Comparison of ENCODE assay signal across 8 cellular contexts in the genomic region with DNA sequence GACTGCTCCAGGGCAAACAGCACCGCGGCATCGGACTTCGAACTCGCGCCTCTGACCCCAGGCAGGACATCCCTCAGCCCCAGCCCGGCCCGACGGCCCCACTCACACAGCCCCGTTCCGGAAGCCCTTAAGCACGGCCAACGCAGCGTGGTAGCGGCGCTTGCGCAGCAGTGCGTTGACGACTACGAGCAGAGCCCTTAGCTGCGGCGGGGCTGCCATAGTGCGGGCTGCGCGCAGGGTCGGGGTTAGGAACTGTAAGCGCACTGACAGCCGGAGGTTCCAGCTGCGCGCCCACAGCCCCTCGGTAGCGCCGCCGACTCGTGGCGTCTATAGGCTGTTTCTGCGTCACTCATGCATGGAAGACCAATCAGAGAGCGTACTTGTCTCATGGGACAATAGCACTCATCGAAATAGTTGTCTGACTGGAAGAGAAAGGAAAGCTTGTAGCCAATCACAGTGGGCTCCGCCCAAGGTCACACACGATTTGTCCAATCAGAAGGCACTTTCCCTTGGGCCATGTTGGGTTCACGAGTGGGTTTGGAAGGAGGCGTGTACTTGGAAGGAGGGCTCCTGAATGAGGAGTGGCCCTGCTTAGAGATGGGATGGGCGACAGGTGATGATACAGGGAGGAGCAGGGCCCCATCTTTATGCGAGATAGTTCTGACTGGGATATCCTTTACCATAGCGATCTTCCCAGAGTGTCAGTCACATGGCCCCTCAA.
DNase-seq lines count a peak whose midpoint lies in the region; ATAC-seq, FAIRE-seq and TF ChIP-seq lines count a peak whose summit lies in the region.

A gene with protein sequence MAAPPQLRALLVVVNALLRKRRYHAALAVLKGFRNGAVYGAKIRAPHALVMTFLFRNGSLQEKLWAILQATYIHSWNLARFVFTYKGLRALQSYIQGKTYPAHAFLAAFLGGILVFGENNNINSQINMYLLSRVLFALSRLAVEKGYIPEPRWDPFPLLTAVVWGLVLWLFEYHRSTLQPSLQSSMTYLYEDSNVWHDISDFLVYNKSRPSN (minus strand): TSS at position 322 of the 721 bp plus-strand sequence. CDS start 103 bp downstream, at position 219.

- DNase-seq in NCI-H1930 (lab: John Stamatoyannopoulos, UW) (peak; percentile 98 to 99), T1000 (lab: John Stamatoyannopoulos, UW) (peak; percentile 94), astrocyte of the spinal cord (ENCODE audit: low read depth, low spot score) (peak; percentile 97), hippocampal formation (lab: John Stamatoyannopoulos, UW) (peak; percentile 95 to 99), retina (peak; percentile 93), RCC 7860 (ENCODE audit: low spot score) (no peak)

- in situ Hi-C loops in astrocyte of the spinal cord (cut with HindIII; ENCODE audit: low sequenced_read_pairs): no loop called here

- FAIRE-seq in RCC 7860 (lab: Jason Lieb, UNC): no peak

- ATAC-seq in GM18499 (IDR thresholded peaks at IDR 0.05; ENCODE audit: insufficient read depth, unreplicated experiment) (peak; percentile 86), HG02938 (IDR thresholded peaks at IDR 0.05; ENCODE audit: unreplicated experiment) (peak; percentile 93)

- peak within 1 kb of the TSS; percentile 81 for H3K4me3 ChIP-seq in astrocyte of the spinal cord (ENCODE audit: low read depth, low read length)

- no peak for TF ChIP-seq CTCF in astrocyte of the spinal cord (IDR thresholded peaks at IDR 0.05; ENCODE audit: low read depth, low read length)
